20 cellular contexts compared by ENCODE assay signal in the genomic region with DNA sequence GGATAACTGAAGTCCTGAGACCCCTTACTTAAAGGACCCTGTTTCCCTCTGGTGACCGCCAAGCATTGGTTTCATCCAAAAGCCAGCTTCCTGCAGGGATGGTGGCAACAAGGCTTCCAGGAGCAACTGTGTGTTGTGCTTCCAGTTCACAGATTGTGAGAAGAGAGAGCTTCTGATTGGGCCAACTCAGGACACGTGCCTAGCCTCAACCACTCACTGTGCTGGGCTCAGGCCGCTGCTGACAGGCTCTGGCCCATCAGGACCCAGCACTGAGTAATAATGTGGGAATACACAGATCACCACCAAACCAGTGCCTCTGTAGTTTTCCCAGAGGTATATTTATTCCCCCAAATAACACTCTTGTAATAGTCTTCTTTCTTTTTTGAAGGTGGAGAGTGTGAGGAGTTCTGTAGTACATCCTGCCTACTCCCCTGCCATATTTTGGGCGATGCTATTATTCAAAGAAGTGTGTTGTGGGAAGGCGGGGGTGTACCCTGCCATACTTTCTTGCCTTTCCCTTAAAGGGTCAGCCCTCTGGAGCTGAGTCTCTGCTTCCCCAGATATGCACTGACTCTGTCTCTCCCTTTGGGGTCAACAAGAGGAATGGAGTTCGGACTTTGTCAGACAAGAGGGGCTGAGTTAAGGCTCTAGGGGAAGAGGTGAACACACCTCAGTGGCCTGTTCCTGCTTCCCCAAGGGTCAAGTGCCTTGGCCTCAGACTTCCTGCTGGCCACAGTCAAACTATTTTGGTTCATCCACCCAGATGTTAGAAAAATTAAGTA. TPM values are rescaled to one million over a fixed set of nuclear protein-coding genes. Genes with fewer than 3 reads are reported as not detected.
DNase-seq lines count a peak whose midpoint lies in the region; ATAC-seq, FAIRE-seq and TF ChIP-seq lines count a peak whose summit lies in the region.
"Had no signal": no experiment of that assay in that cellular context is flagged by ENCODE, and none has a peak within 500 bp of the region (broad histone marks: within the 10 kb centered on the region; RNA-seq: fewer than 3 reads in every experiment).

No MANE protein-coding gene starts in this region.

- TF ChIP-seq EP300 in gastroesophageal sphincter (IDR thresholded peaks at IDR 0.05): no peak

- peaks cover 37% of the 10 kb centered on the region for H3K36me3 Mint-ChIP-seq in activated naive CD4-positive, alpha-beta T cell treated with anti-CD3 and anti-CD28 coated beads for 36 hours (ENCODE audit: low read depth)
- peaks cover 81% of the 10 kb centered on the region for H3K36me3 Mint-ChIP-seq in activated CD4-positive, alpha-beta memory T cell treated with anti-CD3 and anti-CD28 coated beads, Interleukin-2, amount 10 ng/mL, durations not matched to agents 7 days and 5 days (ENCODE audit: low read depth)

- no peaks in the 10 kb centered on the region for H3K27me3 Mint-ChIP-seq in activated naive CD4-positive, alpha-beta T cell treated with anti-CD3 and anti-CD28 coated beads for 36 hours (ENCODE audit: low read depth)
- no peaks in the 10 kb centered on the region for H3K27me3 Mint-ChIP-seq in activated CD4-positive, alpha-beta memory T cell treated with anti-CD3 and anti-CD28 coated beads, Interleukin-2, amount 10 ng/mL, durations not matched to agents 7 days and 5 days

- no peaks in the 10 kb centered on the region for H3K79me2 ChIP-seq in endothelial cell of umbilical vein (ENCODE audit: control insufficient read depth, insufficient read depth, low read length)

- H3K36me3 ChIP-seq in endothelial cell of umbilical vein (ENCODE audit: control insufficient read depth in 2 of 2, extremely low read depth in 1 of 2, insufficient read depth in 2 of 2, low read length in 2 of 2) (peaks cover 0 to 6% of the 10 kb centered on the region in 2 experiments), gastroesophageal sphincter (no peaks in the 10 kb centered on the region)

- H3K4me1 ChIP-seq in endothelial cell of umbilical vein (ENCODE audit: control insufficient read depth, extremely low read depth, insufficient read depth, low read length) (peaks cover 62% of the 10 kb centered on the region), gastroesophageal sphincter (peaks cover 0 to 15% (median 0%) of the 10 kb centered on the region in 3 donors)

- CTCF ChIA-PET in activated naive CD4-positive, alpha-beta T cell treated with anti-CD3 and anti-CD28 coated beads for 36 hours (lab: Charles Lee): interaction anchor here (1.5 kb wide), 1 partner anchor 13 kb away, joined by 3 read pairs; no protein-coding TSS in a partner anchor
- CTCF ChIA-PET in activated CD4-positive, alpha-beta memory T cell treated with anti-CD3 and anti-CD28 coated beads, Interleukin-2, amount 10 ng/mL, durations not matched to agents 7 days and 5 days (lab: Charles Lee): no interaction called here
- CTCF ChIA-PET in endothelial cell of umbilical vein (lab: Charles Lee): interaction anchor here (0.7 to 3.3 kb wide), 6 partner anchors 10 to 179 kb away, joined by 3 to 16 read pairs (median 4); a partner anchor contains a TSS

- FAIRE-seq in endothelial cell of umbilical vein (lab: Jason Lieb, UNC): peak; percentile 42
- FAIRE-seq: H1 had no signal

- H3K9me1 ChIP-seq in endothelial cell of umbilical vein (replicated peaks; ENCODE audit: control insufficient read depth, extremely low read depth, insufficient read depth, low read length): no peaks in the 10 kb centered on the region

- dilution Hi-C loops in endothelial cell of umbilical vein (cut with MboI; ENCODE audit: extremely low pct_ligation_motif_present, low sequenced_read_pairs): no loop called here

- H3K4me2 ChIP-seq in endothelial cell of umbilical vein (ENCODE audit: insufficient read depth, low read length): no peak overlapping the region

- no peak overlapping the region for H3K4me3 Mint-ChIP-seq in activated naive CD4-positive, alpha-beta T cell treated with anti-CD3 and anti-CD28 coated beads for 36 hours
- H3K4me3 Mint-ChIP-seq in activated CD4-positive, alpha-beta memory T cell treated with anti-CD3 and anti-CD28 coated beads, Interleukin-2, amount 10 ng/mL, durations not matched to agents 7 days and 5 days: no peak overlapping the region

- H3K9ac ChIP-seq in endothelial cell of umbilical vein (replicated peaks; ENCODE audit: extremely low read depth, insufficient read depth, low read length): peak overlapping the region; percentile 60

- H3K9me3 ChIP-seq in endothelial cell of umbilical vein (replicated peaks; ENCODE audit: control insufficient read depth, insufficient read depth, low read length) (no peaks in the 10 kb centered on the region), gastroesophageal sphincter (no peaks in the 10 kb centered on the region)

- H3K9me3 Mint-ChIP-seq in activated naive CD4-positive, alpha-beta T cell treated with anti-CD3 and anti-CD28 coated beads for 36 hours: no peaks in the 10 kb centered on the region
- H3K9me3 Mint-ChIP-seq in activated CD4-positive, alpha-beta memory T cell treated with anti-CD3 and anti-CD28 coated beads, Interleukin-2, amount 10 ng/mL, durations not matched to agents 7 days and 5 days: no peaks in the 10 kb centered on the region

- no peak for ATAC-seq in gastroesophageal sphincter
- ATAC-seq: sciatic nerve had no signal

- no peak overlapping the region for H2AFZ ChIP-seq in endothelial cell of umbilical vein (ENCODE audit: low read depth, low read length)

- H4K20me1 ChIP-seq in endothelial cell of umbilical vein (replicated peaks; ENCODE audit: control insufficient read depth, extremely low read depth, insufficient read depth, low read length): no peaks in the 10 kb centered on the region

- H3K27ac Mint-ChIP-seq in activated naive CD4-positive, alpha-beta T cell treated with anti-CD3 and anti-CD28 coated beads for 36 hours: peak overlapping the region; percentile 89
- H3K27ac Mint-ChIP-seq in activated CD4-positive, alpha-beta memory T cell treated with anti-CD3 and anti-CD28 coated beads, Interleukin-2, amount 10 ng/mL, durations not matched to agents 7 days and 5 days: peak overlapping the region; percentile 9

- intact Hi-C loops in activated naive CD4-positive, alpha-beta T cell treated with anti-CD3 and anti-CD28 coated beads for 36 hours (cut with micrococcal nuclease): loop anchor here (1.0 kb wide), 2 partner anchors 14 to 45 kb away; no protein-coding TSS in a partner anchor
- intact Hi-C loops in endothelial cell of umbilical vein (cut with micrococcal nuclease): loop anchor here (1.0 to 2.0 kb wide), 2 partner anchors 64 to 71 kb away; no protein-coding TSS in a partner anchor

- H3K27me3 ChIP-seq in endothelial cell of umbilical vein (ENCODE audit: control insufficient read depth in 2 of 2, insufficient read depth in 2 of 2, low read length in 2 of 2): no peaks in the 10 kb centered on the region
- H3K27me3 ChIP-seq in gastroesophageal sphincter: peaks cover 7% of the 10 kb centered on the region

- WGBS in gastroesophageal sphincter (ENCODE audit: low coverage in 1 of 2), 2 donors: 80 to 85% methylated on average over 1 to 3 of the region's 6 CpGs

- TF ChIP-seq CTCF in endothelial cell of umbilical vein (IDR thresholded peaks at IDR 0.05; ENCODE audit: extremely low read depth in 1 of 2, insufficient read depth in 1 of 2, low read depth in 1 of 2, low read length in 2 of 2) (no peak), gastroesophageal sphincter (IDR thresholded peaks at IDR 0.05) (no peak)

- POLR2A ChIA-PET in activated CD4-positive, alpha-beta memory T cell treated with anti-CD3 and anti-CD28 coated beads, Interleukin-2, amount 10 ng/mL, durations not matched to agents 7 days and 5 days (lab: Charles Lee): interaction anchor here (1.0 to 1.1 kb wide), 2 partner anchors 23 to 42 kb away, joined by 3 to 4 read pairs; a partner anchor contains a TSS
- POLR2A ChIA-PET in endothelial cell of umbilical vein (lab: Charles Lee): interaction anchor here (1.9 to 2.6 kb wide), 2 partner anchors 17 to 24 kb away, joined by 9 to 12 read pairs; a partner anchor contains a TSS

- BruUV-seq in endothelial cell of umbilical vein (replicated peaks; lab: Mats Ljungman, UMichigan): no TSS peak

- H3K27ac ChIP-seq in endothelial cell of umbilical vein (ENCODE audit: insufficient read depth, low read depth, low read length) (peak overlapping the region; percentile 99), substantia nigra (ENCODE audit: low read depth, low read length, poor library complexity, severe bottlenecking) (peak overlapping the region; percentile 36), gastroesophageal sphincter (peak overlapping the region in 1 of 4 donors; percentile 17)

- peaks cover 80% of the 10 kb centered on the region for H3K4me1 Mint-ChIP-seq in activated naive CD4-positive, alpha-beta T cell treated with anti-CD3 and anti-CD28 coated beads for 36 hours (ENCODE audit: low read depth)
- peaks cover 86% of the 10 kb centered on the region for H3K4me1 Mint-ChIP-seq in activated CD4-positive, alpha-beta memory T cell treated with anti-CD3 and anti-CD28 coated beads, Interleukin-2, amount 10 ng/mL, durations not matched to agents 7 days and 5 days

- TF ChIP-seq POLR2A in endothelial cell of umbilical vein (IDR thresholded peaks at IDR 0.05; ENCODE audit: low read depth, low read length) (no peak), gastroesophageal sphincter (IDR thresholded peaks at IDR 0.05) (no peak)

- no peak for DNase-seq in activated naive CD4-positive, alpha-beta T cell treated with anti-CD3 and anti-CD28 coated beads for 36 hours
- DNase-seq in activated naive CD4-positive, alpha-beta T cell treated with anti-CD3 and anti-CD28 coated beads, Interleukin-2, amount 50 U/mL, for 16 hours: no peak
- no peak for DNase-seq in activated CD4-positive, alpha-beta memory T cell treated with anti-CD3 and anti-CD28 coated beads, Interleukin-2, amount 10 ng/mL, durations not matched to agents 7 days and 5 days
- DNase-seq in endothelial cell of umbilical vein (ENCODE audit: low read depth, low spot score) (no peak), substantia nigra (lab: John Stamatoyannopoulos, UW) (peak in 3 of 49 donors; percentile 16 to 21 (median 17)), HCEC 1CT (no peak), NCI-H2081 treated with DMSO at 0.1 percent for 48 hours (lab: John Stamatoyannopoulos, UW) (no peak)
- DNase-seq: aorta; cortex of kidney; IMR-90; mesenchymal stem cell; NCI-H1092; NCI-H2171; NK-92 treated with Interleukin-12 subunit alpha and Interleukin-12 subunit beta, amount 100 ng/mL, for 24 hours; SIG-M5; stimulated activated CD4-positive, alpha-beta T cell treated with anti-CD3 and anti-CD28 coated beads, Interleukin-4, amount 100 ng/mL, for 1 hour had no signal

- H3K4me3 ChIP-seq in endothelial cell of umbilical vein (replicated peaks in 1 of 3; ENCODE audit: insufficient read depth in 1 of 3, low read depth in 1 of 3, low read length in 3 of 3) (no peak overlapping the region), gastroesophageal sphincter (no peak overlapping the region)

RNA-seq across cellular contexts. Expression of a gene that starts 23.2 kb away (rescaled TPM):
- total RNA-seq in activated naive CD4-positive, alpha-beta T cell treated with anti-CD3 and anti-CD28 coated beads for 36 hours: 10 to 100 TPM; 38.1 to 40.0 TPM
- 100 to 1,000 TPM; 113 to 119 TPM for total RNA-seq in activated CD4-positive, alpha-beta memory T cell treated with anti-CD3 and anti-CD28 coated beads, Interleukin-2, amount 10 ng/mL, durations not matched to agents 7 days and 5 days
- total RNA-seq in endothelial cell of umbilical vein (52.7 and 68.1 TPM in 2 replicates), gastroesophageal sphincter (1 to 10 TPM; 4.1 to 10.0 (median 5.5) TPM)
- polyA plus RNA-seq in endothelial cell of umbilical vein: 32.4 and 34.7 TPM in 2 replicates
- 32.3 and 32.8 TPM in 2 replicates for polyA plus RNA-seq in endothelial cell of umbilical vein (2011; cell fraction: cytosol; rRNA removed)
- 57.5 and 72.3 TPM in 2 replicates for polyA plus RNA-seq in endothelial cell of umbilical vein (2011; cell fraction: nucleus; rRNA removed)
- polyA plus RNA-seq in endothelial cell of umbilical vein (2012): 26.2 and 28.8 TPM in 2 replicates
- polyA minus RNA-seq in endothelial cell of umbilical vein: 92.7 and 97.9 TPM in 2 replicates
- not detected for polyA minus RNA-seq in endothelial cell of umbilical vein (2011; cell fraction: cytosol; rRNA and poly(A)+ RNA removed)
- 32.1 and 33.3 TPM in 2 replicates for polyA minus RNA-seq in endothelial cell of umbilical vein (2011; cell fraction: nucleus; rRNA and poly(A)+ RNA removed)
- total RNA-seq: IMR-90 had no signal
- polyA plus RNA-seq: fibroblast of lung, IMR-90 had no signal
